1 cellular context compared by ENCODE assay signal in the genomic region with DNA sequence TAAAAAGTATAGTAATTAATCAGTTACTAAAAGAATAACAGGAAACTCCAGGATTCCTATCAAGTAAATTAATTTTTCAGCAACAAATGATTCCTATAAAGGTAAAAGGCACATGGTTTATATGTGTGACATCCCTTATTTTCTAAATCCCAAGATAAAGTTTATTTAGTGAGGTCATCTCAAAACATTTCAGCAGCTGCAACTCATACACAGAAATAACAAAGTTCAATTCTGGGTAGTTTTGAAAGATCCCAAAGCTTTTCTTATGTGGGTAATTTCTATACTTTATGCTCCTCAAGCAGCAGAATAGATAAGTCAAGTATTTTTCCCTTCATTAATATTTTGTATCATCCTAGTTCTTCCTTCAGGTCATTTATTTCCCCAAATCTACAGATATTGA.
TF ChIP-seq lines count a peak whose summit lies in the region.

No MANE protein-coding gene starts in this region.

TF ChIP-seq in K562, 482 proteins besides CTCF, POLR2A, EP300 and RAD21 (continued from another document):
- TF ChIP-seq ZFP1 (CRISPR knock-in tag; IDR thresholded peaks at IDR 0.05) (no peak), HIVEP1 (CRISPR knock-in tag; IDR thresholded peaks at IDR 0.05) (no peak), HDAC2 (IDR thresholded peaks at IDR 0.05) (no peak)
